In the genomic region with DNA sequence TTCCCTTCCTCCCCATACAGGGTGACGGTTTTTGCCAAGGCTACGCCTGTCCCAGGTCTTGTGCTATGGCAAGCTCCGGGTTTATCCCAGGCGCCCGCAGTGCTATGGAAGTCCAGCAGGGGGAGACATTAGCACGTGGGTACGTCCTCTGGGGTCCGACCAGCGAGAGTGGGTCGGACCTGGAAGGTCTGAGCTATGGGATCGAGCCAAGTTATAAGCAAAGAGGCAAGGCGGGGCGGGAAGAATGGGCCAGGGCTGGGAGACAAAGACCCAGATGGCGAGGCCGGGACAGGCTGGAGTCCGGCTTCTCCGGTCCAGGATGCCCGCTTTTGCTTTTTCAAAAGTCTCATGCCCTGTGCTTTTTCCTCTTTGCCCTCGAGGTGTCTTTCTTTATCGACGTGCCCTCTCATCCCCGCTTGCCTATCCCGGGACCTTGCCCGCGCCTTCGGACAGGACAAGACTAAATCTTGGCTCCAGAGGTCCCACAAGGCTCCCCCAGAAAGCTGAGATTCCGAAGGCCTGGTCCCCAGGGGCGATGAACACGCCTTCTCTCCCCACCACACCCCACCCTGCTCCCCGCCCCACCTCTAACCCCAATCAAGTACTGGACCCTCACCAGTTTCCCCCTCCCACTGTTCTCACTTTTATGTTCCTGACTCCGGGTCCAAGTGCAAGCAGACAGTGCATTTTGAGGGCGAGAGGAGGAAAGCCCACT, we compare ENCODE assay signal across 8 cellular contexts. TPM values are rescaled to one million over a fixed set of nuclear protein-coding genes. Genes with fewer than 3 reads are reported as not detected.
DNase-seq lines count a peak whose midpoint lies in the region; ATAC-seq and TF ChIP-seq lines count a peak whose summit lies in the region.

No MANE protein-coding gene starts in this region.

- H3K36me3 ChIP-seq in Loucy (ENCODE audit: insufficient read depth, low read length) (no peaks in the 10 kb centered on the region), SU-DHL-6 (ENCODE audit: low read length) (no peaks in the 10 kb centered on the region), cardiac muscle cell (no peaks in the 10 kb centered on the region), parathyroid adenoma (ENCODE audit: control insufficient read depth, insufficient read depth, low read length) (no peaks in the 10 kb centered on the region), thyroid gland (no peaks in the 10 kb centered on the region)

- no peaks in the 10 kb centered on the region for H3K27me3 ChIP-seq in Loucy (ENCODE audit: insufficient read depth, low read length, poor library complexity, severe bottlenecking)
- H3K27me3 ChIP-seq in SU-DHL-6 (ENCODE audit: low read length) = no peaks in the 10 kb centered on the region
- H3K27me3 ChIP-seq in cardiac muscle cell = no peaks in the 10 kb centered on the region
- no peaks in the 10 kb centered on the region for H3K27me3 ChIP-seq in parathyroid adenoma (ENCODE audit: control insufficient read depth, insufficient read depth, low read length)
- no peaks in the 10 kb centered on the region for H3K27me3 ChIP-seq in thyroid gland

- intact Hi-C loops in thyroid gland (cut with DNase I) = loop anchor here (2.0 to 10.0 kb wide), 5 partner anchors 233 to 557 kb away; no protein-coding TSS in a partner anchor

- H3K9me2 ChIP-seq in Loucy (replicated peaks; ENCODE audit: low read depth, low read length) (no peaks in the 10 kb centered on the region), SU-DHL-6 (replicated peaks; ENCODE audit: insufficient read depth, low read length) (no peaks in the 10 kb centered on the region)

- no peak overlapping the region for H3K27ac ChIP-seq in SU-DHL-6 (ENCODE audit: low read depth, low read length)
- no peak overlapping the region for H3K27ac ChIP-seq in cardiac muscle cell
- peak overlapping the region; percentile 96 for H3K27ac ChIP-seq in parathyroid adenoma
- peak overlapping the region; percentile 25 to 56 (median 46) for H3K27ac ChIP-seq in thyroid gland

- WGBS in thyroid gland, 2 donors = 3 to 7% methylated on average over 17 to 29 of the region's 32 CpGs

- peak; percentile 5 for ATAC-seq in GM19372 (IDR thresholded peaks at IDR 0.05; ENCODE audit: low read depth, unreplicated experiment)

- peak overlapping the region; percentile 74 for H3K4me3 ChIP-seq in Loucy (ENCODE audit: low read length, poor library complexity, severe bottlenecking)
- H3K4me3 ChIP-seq in SU-DHL-6 (ENCODE audit: insufficient read depth, low read length, poor library complexity, severe bottlenecking) = no peak overlapping the region
- peak overlapping the region; percentile 12 for H3K4me3 ChIP-seq in cardiac muscle cell
- H3K4me3 ChIP-seq in parathyroid adenoma (ENCODE audit: low read depth, low read length) = peak overlapping the region; percentile 77
- peak overlapping the region in 1 of 3 donors; percentile 53 for H3K4me3 ChIP-seq in thyroid gland (replicated peaks in 1 of 3)

- 0 out of 2 replicates have a peak overlapping the region, but pooled peaks have one; percentile 38 for H2AFZ ChIP-seq in Loucy (ENCODE audit: low read length)
- H2AFZ ChIP-seq in SU-DHL-6 (ENCODE audit: low read depth, low read length, severe bottlenecking) = no peak overlapping the region
- H2AFZ ChIP-seq in parathyroid adenoma = peak overlapping the region; percentile 16

- H3K4me1 ChIP-seq in Loucy (ENCODE audit: insufficient read depth, low read length, poor library complexity, severe bottlenecking) (peaks cover 6% of the 10 kb centered on the region), cardiac muscle cell (ENCODE audit: low read depth) (no peaks in the 10 kb centered on the region), parathyroid adenoma (no peaks in the 10 kb centered on the region), thyroid gland (peaks cover 3 to 4% of the 10 kb centered on the region in 2 donors)

- no peaks in the 10 kb centered on the region for H4K20me1 ChIP-seq in Loucy (ENCODE audit: insufficient read depth, low read length, poor library complexity, severe bottlenecking)
- no peaks in the 10 kb centered on the region for H4K20me1 ChIP-seq in SU-DHL-6 (ENCODE audit: low read depth, low read length)

- TF ChIP-seq CTCF in Loucy (conservative IDR thresholded peaks at IDR 0.05; ENCODE audit: low read length) = peak; percentile 79
- TF ChIP-seq CTCF in SU-DHL-6 (IDR thresholded peaks at IDR 0.05; ENCODE audit: insufficient read depth, low read length, poor library complexity, severe bottlenecking) = peak; percentile 73
- peak; percentile 81 for TF ChIP-seq CTCF in cardiac muscle cell (IDR thresholded peaks at IDR 0.05; ENCODE audit: low read depth, low read length)
- peak; percentile 89 for TF ChIP-seq CTCF in parathyroid adenoma (IDR thresholded peaks at IDR 0.05)
- peak; percentile 53 to 91 (median 80) for TF ChIP-seq CTCF in thyroid gland (IDR thresholded peaks at IDR 0.05)

- no peaks in the 10 kb centered on the region for H3F3A ChIP-seq in Loucy (ENCODE audit: low read depth)
- no peaks in the 10 kb centered on the region for H3F3A ChIP-seq in SU-DHL-6 (ENCODE audit: insufficient read depth)

- DNase-seq in AML-193 (lab: John Stamatoyannopoulos, UW) (peak; percentile 7 to 24), cardiac muscle cell (ENCODE audit: low read depth in 1 of 2, low spot score in 1 of 2) (peak; percentile 78 to 89), thyroid gland (peak; percentile 79 to 81)
- peak; percentile 49 for DNase-seq in activated naive CD8-positive, alpha-beta T cell treated with anti-CD3 and anti-CD28 coated beads, Interleukin-2, amount 50 U/mL, for 16 hours (ENCODE audit: low read depth, low spot score)

- H3K79me2 ChIP-seq in Loucy (ENCODE audit: insufficient read depth, low read length) (no peaks in the 10 kb centered on the region), SU-DHL-6 (ENCODE audit: insufficient read depth, low read length) (no peaks in the 10 kb centered on the region), parathyroid adenoma (peaks cover 33% of the 10 kb centered on the region)

- TF ChIP-seq POLR2A in thyroid gland (IDR thresholded peaks at IDR 0.05) = no peak

- H3K4me2 ChIP-seq in Loucy (ENCODE audit: low read depth, low read length, poor library complexity, severe bottlenecking) = peak overlapping the region; percentile 70
- H3K4me2 ChIP-seq in SU-DHL-6 (ENCODE audit: low read depth, low read length, poor library complexity, severe bottlenecking) = no peak overlapping the region
- H3K4me2 ChIP-seq in parathyroid adenoma (ENCODE audit: low read length) = peak overlapping the region; percentile 53

- no peak overlapping the region for H3K9ac ChIP-seq in Loucy (ENCODE audit: low read depth, low read length, poor library complexity, severe bottlenecking)
- H3K9ac ChIP-seq in SU-DHL-6 (ENCODE audit: low read length) = no peak overlapping the region
- no peak overlapping the region for H3K9ac ChIP-seq in parathyroid adenoma

- H3K9me3 ChIP-seq in Loucy (ENCODE audit: insufficient read depth, low read depth, low read length) (no peaks in the 10 kb centered on the region), SU-DHL-6 (ENCODE audit: insufficient read depth, low read length) (no peaks in the 10 kb centered on the region), cardiac muscle cell (ENCODE audit: low read depth) (no peaks in the 10 kb centered on the region), parathyroid adenoma (ENCODE audit: control insufficient read depth, low read length) (no peaks in the 10 kb centered on the region), thyroid gland (no peaks in the 10 kb centered on the region)

RNA-seq across cellular contexts. Expression of gene EFNB1, which starts 0.8 kb away (rescaled TPM):
- total RNA-seq in cardiac muscle cell (43.6 and 46.0 TPM in 2 replicates), thyroid gland (10 to 100 TPM; 17.6 to 26.9 (median 20.8) TPM)
- polyA plus RNA-seq in cardiac muscle cell = 27.2 and 29.9 TPM in 2 replicates

Comparison
In these comparisons a context has a peak if more than half of its experiments do, and no peak if none do; other contexts are left out.
1. DNase-seq: peak in every context shown above with its lines; median percentile 84 in cardiac muscle cell; 80 in thyroid gland; 49 in activated naive CD8-positive, alpha-beta T cell treated with anti-CD3 and anti-CD28 coated beads, Interleukin-2, amount 50 U/mL, for 16 hours; 16 in AML-193.
2. H3K27ac ChIP-seq: peak in parathyroid adenoma (single experiment) and thyroid gland (3 of 3); none in SU-DHL-6 (single experiment) and cardiac muscle cell (single experiment).
3. Peak in every context shown above with its lines, with median percentiles within 50 percentile points of each other: CTCF ChIP-seq.